13 cellular contexts compared by ENCODE assay signal in genomic region chr1:211371406-211372105, GRCh38. TPM values are rescaled to one million over a fixed set of nuclear protein-coding genes. Genes with fewer than 3 reads are reported as not detected.
DNase-seq lines count a peak whose midpoint lies in the region; ATAC-seq lines count a peak whose summit lies in the region.
"Had no signal": no experiment of that assay in that cellular context is flagged by ENCODE, and none has a peak within 500 bp of the region (broad histone marks: within the 10 kb centered on the region; RNA-seq: fewer than 3 reads in every experiment).

No MANE protein-coding gene starts in this region.

- H3K9me3 ChIP-seq in T-helper 17 cell (ENCODE audit: control insufficient read depth, low read length, poor library complexity, severe bottlenecking): no peaks in the 10 kb centered on the region

- H3K27ac Mint-ChIP-seq in T-helper 17 cell: peak overlapping the region; percentile 90

- in situ Hi-C loops in ACHN (cut with HindIII; ENCODE audit: low pct_ligation_motif_present, low pct_unique_long_range_greater_than_20kb, low sequenced_read_pairs): no loop called here

- DNase-seq in ACHN: peak; percentile 92
- peak; percentile 21 for DNase-seq in EH (ENCODE audit: low read depth)
- DNase-seq in T-helper 17 cell: no peak
- peak; percentile 30 for DNase-seq in iris pigment epithelial cell (ENCODE audit: low read depth)
- no peak for DNase-seq in left ventricle myocardium superior
- no peak for DNase-seq in germinal center (ENCODE audit: low spot score)
- DNase-seq: activated effector memory CD4-positive, alpha-beta T cell treated with Interleukin-2 at 50 U/mL for 16 hours; AML-193; foreskin fibroblast; left colon; NCI-H446 had no signal

- intact Hi-C loops in left ventricle myocardium superior (cut with micrococcal nuclease): no loop called here

- ATAC-seq in T-helper 17 cell (no peak), left ventricle myocardium superior (no peak), HG02571 (IDR thresholded peaks at IDR 0.05; ENCODE audit: unreplicated experiment) (no peak), HG02798 (IDR thresholded peaks at IDR 0.05; ENCODE audit: poor library complexity, unreplicated experiment) (no peak)
- ATAC-seq: left colon had no signal

- peaks cover 19% of the 10 kb centered on the region for H3K36me3 Mint-ChIP-seq in T-helper 17 cell (ENCODE audit: low read depth)

- H3K27me3 Mint-ChIP-seq in T-helper 17 cell: no peaks in the 10 kb centered on the region

- no peak overlapping the region for H3K4me3 Mint-ChIP-seq in T-helper 17 cell

- H3K4me1 Mint-ChIP-seq in T-helper 17 cell: peaks cover 17% of the 10 kb centered on the region

RNA-seq across cellular contexts. Expression of gene TRAF5, which starts 44.9 kb away (rescaled TPM):
- total RNA-seq in T-helper 17 cell (10 to 100 TPM; 52.3 to 59.9 TPM), left ventricle myocardium superior (2.4 TPM)

Comparison
In these comparisons a context has a peak if more than half of its experiments do, and no peak if none do; other contexts are left out.
1. DNase-seq: peak in ACHN (single experiment), EH (single experiment) and iris pigment epithelial cell (single experiment); none in T-helper 17 cell (0 of 3), left ventricle myocardium superior (single experiment) and germinal center (single experiment).
2. RNA of gene TRAF5, which starts 44.9 kb away (total RNA-seq): 52.3 to 59.9 TPM in T-helper 17 cell; 2.4 TPM in left ventricle myocardium superior (single experiment); every median in the first group is over 10 times any median in the second.